In genomic region chr3:187012609-187013051, GRCh38 we compare ENCODE assay signal across 8 cellular contexts.
DNase-seq lines count a peak whose midpoint lies in the region; ATAC-seq and TF ChIP-seq lines count a peak whose summit lies in the region.

No MANE protein-coding gene starts in this region.

- H4K20me1 ChIP-seq in SU-DHL-6 (ENCODE audit: low read depth, low read length), result no peaks in the 10 kb centered on the region

- no peaks in the 10 kb centered on the region for H3K9me3 ChIP-seq in SU-DHL-6 (ENCODE audit: insufficient read depth, low read length)

- H3F3A ChIP-seq in SU-DHL-6 (ENCODE audit: insufficient read depth), result peaks cover 88% of the 10 kb centered on the region

- H3K27ac ChIP-seq in SU-DHL-6 (ENCODE audit: low read depth, low read length), result peak overlapping the region; percentile 100
- H3K27ac ChIP-seq in RWPE1, result no peak overlapping the region

- CTCF ChIA-PET in RWPE1 (lab: Yijun Ruan, JAX), result no interaction called here

- H3K4me2 ChIP-seq in SU-DHL-6 (ENCODE audit: low read depth, low read length, poor library complexity, severe bottlenecking), result peak overlapping the region; percentile 68

- peak overlapping the region; percentile 53 for H3K4me3 Mint-ChIP-seq in chondrocyte (ENCODE audit: unreplicated experiment)

- H3K9ac ChIP-seq in SU-DHL-6 (ENCODE audit: low read length), result peak overlapping the region; percentile 62

- H3K36me3 Mint-ChIP-seq in chondrocyte (ENCODE audit: low read depth), result peaks cover 11% of the 10 kb centered on the region

- peaks cover 8% of the 10 kb centered on the region for H3K9me3 Mint-ChIP-seq in chondrocyte (ENCODE audit: low read depth)

- H3K4me3 ChIP-seq in SU-DHL-6 (ENCODE audit: insufficient read depth, low read length, poor library complexity, severe bottlenecking), result peak overlapping the region; percentile 12

- H3K27me3 Mint-ChIP-seq in chondrocyte (ENCODE audit: low read depth), result no peaks in the 10 kb centered on the region

- peak; percentile 1 for DNase-seq in COLO668 (lab: John Stamatoyannopoulos, UW; ENCODE audit: unreplicated experiment)
- DNase-seq in chondrocyte (ENCODE audit: low spot score), result no peak
- peak; percentile 47 for DNase-seq in pons (ENCODE audit: low spot score)
- no peak for DNase-seq in NCI-H1417 treated with DMSO at 0.1 percent for 48 hours (lab: John Stamatoyannopoulos, UW)
- DNase-seq in RWPE1 (ENCODE audit: low spot score), result no peak
- no peak for DNase-seq in cerebellar nuclear complex (lab: John Stamatoyannopoulos, UW)

- H3K27ac Mint-ChIP-seq in chondrocyte (ENCODE audit: unreplicated experiment), result peak overlapping the region; percentile 97

- no peaks in the 10 kb centered on the region for H3K27me3 ChIP-seq in SU-DHL-6 (ENCODE audit: low read length)

- no peaks in the 10 kb centered on the region; the same call in 1 of the 2 replicates for H3K36me3 ChIP-seq in SU-DHL-6 (ENCODE audit: low read length)

- TF ChIP-seq CTCF in SU-DHL-6 (IDR thresholded peaks at IDR 0.05; ENCODE audit: insufficient read depth, low read length, poor library complexity, severe bottlenecking), result no peak
- TF ChIP-seq CTCF in chondrocyte (IDR thresholded peaks at IDR 0.05), result no peak
- no peak for TF ChIP-seq CTCF in RWPE1 (conservative IDR thresholded peaks at IDR 0.05; ENCODE audit: low read depth)

- POLR2A ChIA-PET in RWPE1 (lab: Yijun Ruan, JAX; ENCODE audit: low non-redundant PET), result no interaction called here

- no peak for ATAC-seq in GM21576 (IDR thresholded peaks at IDR 0.05; ENCODE audit: unreplicated experiment)

- peaks cover 51% of the 10 kb centered on the region for H3K4me1 Mint-ChIP-seq in chondrocyte (ENCODE audit: low read depth)

- H3K9me2 ChIP-seq in SU-DHL-6 (replicated peaks; ENCODE audit: insufficient read depth, low read length), result no peaks in the 10 kb centered on the region

- peaks cover 61% of the 10 kb centered on the region for H3K79me2 ChIP-seq in SU-DHL-6 (ENCODE audit: insufficient read depth, low read length)

- no peak overlapping the region for H2AFZ ChIP-seq in SU-DHL-6 (ENCODE audit: low read depth, low read length, severe bottlenecking)

Comparison
In these comparisons a context has a peak if more than half of its experiments do, and no peak if none do; other contexts are left out.
1. DNase-seq: peak in COLO668 (single experiment) and pons (single experiment); none in chondrocyte (single experiment), NCI-H1417 treated with DMSO at 0.1 percent for 48 hours (single experiment), RWPE1 (single experiment) and cerebellar nuclear complex (0 of 2).